In the genomic region with DNA sequence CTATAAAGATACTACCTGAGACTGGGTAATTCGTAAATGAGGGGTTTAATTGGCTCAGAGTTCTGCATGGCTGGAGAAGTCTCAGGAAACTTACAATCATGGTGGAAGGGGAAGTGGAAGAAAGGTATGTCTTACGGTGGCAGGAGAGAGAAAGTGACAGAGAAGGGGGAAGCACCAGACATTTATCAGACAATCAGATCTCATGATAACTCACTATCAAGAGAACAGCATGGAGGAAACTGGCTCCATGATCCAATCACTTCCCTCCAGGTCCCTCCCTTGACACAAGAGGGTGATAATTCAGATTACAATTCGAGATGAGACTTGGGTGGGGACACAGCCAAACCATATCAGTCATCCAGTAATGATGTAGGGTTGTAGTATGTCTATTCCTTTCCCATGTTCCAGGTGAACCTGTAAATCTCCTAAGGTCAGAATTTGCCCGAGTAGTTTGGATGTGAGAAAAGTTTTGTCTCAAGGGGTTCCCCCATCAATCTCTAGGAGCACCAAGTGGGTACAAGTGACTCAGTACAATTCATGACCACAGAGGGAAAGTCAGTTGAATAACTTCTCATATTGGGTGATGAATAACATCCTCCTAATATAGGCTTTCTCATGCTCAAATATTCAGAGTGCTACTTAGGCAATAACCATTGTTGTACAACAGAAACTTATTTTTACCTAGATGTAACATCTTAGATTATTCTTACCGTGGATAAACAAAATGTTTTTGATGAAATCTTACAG, we compare ENCODE assay signal across 18 cellular contexts. TPM values are rescaled to one million over a fixed set of nuclear protein-coding genes. Genes with fewer than 3 reads are reported as not detected.
DNase-seq lines count a peak whose midpoint lies in the region; ATAC-seq, FAIRE-seq and TF ChIP-seq lines count a peak whose summit lies in the region.
"Had no signal": no experiment of that assay in that cellular context is flagged by ENCODE, and none has a peak within 500 bp of the region (broad histone marks: within the 10 kb centered on the region; RNA-seq: fewer than 3 reads in every experiment).

No MANE protein-coding gene starts in this region.

- no peak for TF ChIP-seq CTCF in GM12878 (IDR thresholded peaks at IDR 0.05 in 2 of 3, conservative IDR thresholded peaks at IDR 0.05 in 1 of 3; ENCODE audit: control insufficient read depth in 2 of 3, extremely low read depth in 1 of 3, insufficient read depth in 1 of 3, low read depth in 3 of 3, low read length in 3 of 3)

- TF ChIP-seq RAD21 in GM12878 (IDR thresholded peaks at IDR 0.05; ENCODE audit: insufficient read depth, low read depth, low read length) = no peak

- no peak overlapping the region for H3K18ac ChIP-seq in neuronal stem cell (ENCODE audit: low read length)

- H3K27ac ChIP-seq in GM12878 (ENCODE audit: control insufficient read depth, insufficient read depth) (no peak overlapping the region), neuronal stem cell (replicated peaks; ENCODE audit: low read length) (no peak overlapping the region)
- H3K27ac ChIP-seq: adrenal gland, ovary, tibial nerve had no signal

- SMC1A ChIA-PET in GM12878 (lab: Charles Lee; ENCODE audit: uncharacterized antibody, unreplicated experiment) = no interaction called here

- H2AFZ ChIP-seq in GM12878 (ENCODE audit: control insufficient read depth, low read depth, low read length) (no peak overlapping the region), neuronal stem cell (ENCODE audit: low read length) (no peak overlapping the region)

- no peak overlapping the region for H2BK5ac ChIP-seq in neuronal stem cell (ENCODE audit: low read length)

- H3K79me2 ChIP-seq in GM12878 (ENCODE audit: control insufficient read depth, insufficient read depth, low read length) = no peaks in the 10 kb centered on the region

- no peak for TF ChIP-seq POLR2A in GM12878 (IDR thresholded peaks at IDR 0.05; ENCODE audit: low read depth, low read length)

- no peaks in the 10 kb centered on the region for H3K79me1 ChIP-seq in neuronal stem cell (ENCODE audit: low read depth, low read length)

- H3K4me2 ChIP-seq in GM12878 (ENCODE audit: control insufficient read depth, insufficient read depth) (no peak overlapping the region), neuronal stem cell (ENCODE audit: insufficient read depth, low read length, poor library complexity, severe bottlenecking) (no peak overlapping the region)

- POLR2A ChIA-PET in GM12878 (lab: Charles Lee) = interaction anchor here (0.5 kb wide), 1 partner anchor 1032 kb away, joined by 7 read pairs; no protein-coding TSS in a partner anchor

- H2BK15ac ChIP-seq in neuronal stem cell (ENCODE audit: low read length) = no peak overlapping the region

- FAIRE-seq in GM12878 (lab: Jason Lieb, UNC) = no peak

- no peak overlapping the region for H3K4me3 ChIP-seq in GM12878
- H3K4me3 ChIP-seq in neuronal stem cell (ENCODE audit: low read length in 2 of 2) = no peak overlapping the region
- H3K4me3 ChIP-seq: adrenal gland, ovary, tibial nerve had no signal

- no peak overlapping the region for H3K14ac ChIP-seq in neuronal stem cell (ENCODE audit: low read length)

- RAD21 ChIA-PET in GM12878 (lab: Charles Lee; ENCODE audit: unreplicated experiment) = interaction anchor here (0.7 kb wide), 1 partner anchor 9 kb away, joined by 3 read pairs; no protein-coding TSS in a partner anchor

- no peak overlapping the region for H3K9ac ChIP-seq in GM12878 (ENCODE audit: control insufficient read depth, insufficient read depth, low read length)
- no peak overlapping the region for H3K9ac ChIP-seq in neuronal stem cell (ENCODE audit: low read depth, low read length, poor library complexity)

- no peaks in the 10 kb centered on the region for H4K20me1 ChIP-seq in GM12878 (ENCODE audit: control insufficient read depth, insufficient read depth)

- ATAC-seq in GM18502 (IDR thresholded peaks at IDR 0.05; ENCODE audit: poor library complexity, unreplicated experiment) (peak; percentile 65), GM19043 (IDR thresholded peaks at IDR 0.05; ENCODE audit: low read depth, unreplicated experiment) (peak; percentile 51), HG02973 (IDR thresholded peaks at IDR 0.05; ENCODE audit: unreplicated experiment) (peak; percentile 71), GM12878 (peak; percentile 84), GM19023 (IDR thresholded peaks at IDR 0.05; ENCODE audit: unreplicated experiment) (no peak)
- ATAC-seq: effector memory CD8-positive, alpha-beta T cell; PC-3 had no signal

- no TSS peak for BruUV-seq in GM12878 (replicated peaks; lab: Mats Ljungman, UMichigan)

- H3K27me3 ChIP-seq in GM12878 (replicated peaks in 1 of 2; ENCODE audit: control insufficient read depth in 2 of 2, insufficient read depth in 2 of 2, low read length in 1 of 2) (no peaks in the 10 kb centered on the region), neuronal stem cell (ENCODE audit: control insufficient read depth in 3 of 3, insufficient read depth in 3 of 3, low read depth in 1 of 3, low read length in 3 of 3) (peaks cover 0 to 3% (median 0%) of the 10 kb centered on the region in 3 experiments)
- H3K27me3 ChIP-seq: adrenal gland, ovary, tibial nerve had no signal

- intact Hi-C loops in GM12878 (cut with micrococcal nuclease; ENCODE audit: unreplicated experiment) = no loop called here

- H3K23ac ChIP-seq in neuronal stem cell (ENCODE audit: low read depth, low read length, poor library complexity) = no peak overlapping the region

- H2BK120ac ChIP-seq in neuronal stem cell (ENCODE audit: low read depth, low read length) = no peak overlapping the region

- no peak overlapping the region for H4K8ac ChIP-seq in neuronal stem cell (ENCODE audit: low read depth, low read length)

- H3K36me3 ChIP-seq in GM12878 (ENCODE audit: control insufficient read depth in 2 of 2, insufficient read depth in 2 of 2, low read length in 1 of 2) = no peaks in the 10 kb centered on the region
- no peaks in the 10 kb centered on the region for H3K36me3 ChIP-seq in neuronal stem cell (replicated peaks in 1 of 2; ENCODE audit: control insufficient read depth in 2 of 2, insufficient read depth in 2 of 2, low read length in 2 of 2)
- H3K36me3 ChIP-seq: adrenal gland, ovary, tibial nerve had no signal

- no peak for TF ChIP-seq EP300 in GM12878 (IDR thresholded peaks at IDR 0.05; ENCODE audit: borderline replicate concordance in 1 of 2, control insufficient read depth in 1 of 2, low read depth in 2 of 2, low read length in 2 of 2)

- CTCF ChIA-PET in GM12878 (lab: Yijun Ruan, JAX) = no interaction called here

- H3K4ac ChIP-seq in neuronal stem cell (ENCODE audit: low read length) = no peak overlapping the region

- in situ Hi-C loops in GM12878 (cut with MboI) = no loop called here

- H3K9me3 ChIP-seq in GM12878 (replicated peaks; ENCODE audit: control insufficient read depth, insufficient read depth, low read length) = no peaks in the 10 kb centered on the region; the same call in 2 of the 3 replicates
- no peaks in the 10 kb centered on the region for H3K9me3 ChIP-seq in neuronal stem cell (replicated peaks in 1 of 2; ENCODE audit: control insufficient read depth in 2 of 2, insufficient read depth in 1 of 2, low read depth in 1 of 2, low read length in 2 of 2)
- H3K9me3 ChIP-seq: adrenal gland, ovary, tibial nerve had no signal

- H2AK5ac ChIP-seq in neuronal stem cell (ENCODE audit: low read depth, low read length) = no peak overlapping the region

- H2BK12ac ChIP-seq in neuronal stem cell (ENCODE audit: low read length) = no peak overlapping the region

- WGBS in GM12878 (ENCODE audit: insufficient coverage, insufficient replicate concordance, low lambda C conversion rate, missing lambda C conversion rate) = 21% methylated on average over 5 of the region's 5 CpGs
- WGBS in neuronal stem cell (ENCODE audit: extremely low coverage in 2 of 2, insufficient read length in 2 of 2, insufficient replicate concordance in 1 of 2), 2 donors = no CpG with 5 or more reads among the region's 5 CpGs

- no peak overlapping the region for H4K91ac ChIP-seq in neuronal stem cell (ENCODE audit: low read depth, low read length, poor library complexity)

- H3K4me1 ChIP-seq in GM12878 (ENCODE audit: control insufficient read depth, insufficient read depth, low read length) (no peaks in the 10 kb centered on the region), neuronal stem cell (ENCODE audit: control insufficient read depth in 2 of 2, insufficient read depth in 1 of 2, low read depth in 1 of 2, low read length in 2 of 2) (no peaks in the 10 kb centered on the region)
- H3K4me1 ChIP-seq: adrenal gland, tibial nerve had no signal

- DNase-seq in GM12878 (ENCODE audit: low read depth, low spot score) = no peak
- no peak for DNase-seq in neuronal stem cell (ENCODE audit: low spot score)
- no peak for DNase-seq in hypothalamus (lab: John Stamatoyannopoulos, UW)
- DNase-seq in HUDEP-2 (lab: John Stamatoyannopoulos, UW; ENCODE audit: unreplicated experiment in 76 of 76) = no peak
- DNase-seq: activated CD4-positive, alpha-beta T cell treated with anti-CD3 and anti-CD28 coated beads for 1 hour; adrenal gland; effector memory CD8-positive, alpha-beta T cell; GF-D8; NCI-H2029; NCI-H524; ovary; PC-3; stimulated activated CD4-positive, alpha-beta T cell treated with anti-CD3 and anti-CD28 coated beads, Interleukin-4, amount 100 ng/mL, for 4 hours had no signal

TF ChIP-seq in GM12878, 131 proteins besides CTCF, POLR2A, EP300 and RAD21 (continues in another document):
- TF ChIP-seq MTA2 (IDR thresholded peaks at IDR 0.05; ENCODE audit: low read depth) (peak; percentile 73), DPF2 (IDR thresholded peaks at IDR 0.05) (0 out of 2 replicates have a peak, but pooled peaks have one; percentile 40)

RNA-seq across cellular contexts. Expression of gene MTPN, which starts 39.7 kb away (rescaled TPM):
- total RNA-seq in GM12878 (2013; cell fraction: nucleolus; rRNA removed) = 36.3 and 40.3 TPM in 2 replicates
- 108 and 112 TPM in 2 replicates for total RNA-seq in GM12878 (2014; rRNA removed)
- total RNA-seq in GM12878 (2014; rRNA removed; fragmentation: Illumina TruSeq; extraction: Trizol) = 84.1 and 84.5 TPM in 2 replicates
- total RNA-seq in GM12878 (2021) = 143 and 144 TPM in 2 replicates
- 39.8 TPM for polyA plus RNA-seq in GM12878 (2011; ENCODE audit: low read depth)
- polyA plus RNA-seq in GM12878 (2011; rRNA removed) = 146 and 178 TPM in 2 replicates
- polyA plus RNA-seq in GM12878 (2011; cell fraction: cytosol; rRNA removed) = 72.4 and 80.3 TPM in 2 replicates
- 42.1 and 48.1 TPM in 2 replicates for polyA plus RNA-seq in GM12878 (2011; cell fraction: nucleus; rRNA removed)
- polyA plus RNA-seq in GM12878 (2012) = 82.0 and 94.0 TPM in 2 replicates
- polyA plus RNA-seq in GM12878 (2014; fragmentation: Illumina TruSeq; extraction: Trizol) = 129 and 156 TPM in 2 replicates
- polyA plus RNA-seq in GM12878 (2014; fragmentation: Nextera tagmentation; extraction: Ambion mirVana) = 10 to 100 TPM; 38.7 to 48.5 TPM
- polyA plus RNA-seq in GM12878 (2014; rRNA removed) = 80.1 and 82.2 TPM in 2 replicates
- 10 to 100 TPM; 63.8 to 86.4 TPM for polyA plus RNA-seq in GM12878 (2016; fragmentation: Nextera tagmentation; extraction: Ambion mirVana)
- polyA minus RNA-seq in GM12878 (2011; rRNA and poly(A)+ RNA removed) = 109 and 126 TPM in 2 replicates
- 75.0 and 78.2 TPM in 2 replicates for polyA minus RNA-seq in GM12878 (2011; cell fraction: cytosol; rRNA and poly(A)+ RNA removed)
- 65.8 and 139 TPM in 2 replicates for polyA minus RNA-seq in GM12878 (2011; cell fraction: nucleus; rRNA and poly(A)+ RNA removed)
- 128 TPM for polyA plus RNA-seq in neuronal stem cell (2013, experiment 1 of 2)
- 133 TPM for polyA plus RNA-seq in neuronal stem cell (2013, experiment 2 of 2)
